ENCODE assay signal across 15 cellular contexts in the genomic region with DNA sequence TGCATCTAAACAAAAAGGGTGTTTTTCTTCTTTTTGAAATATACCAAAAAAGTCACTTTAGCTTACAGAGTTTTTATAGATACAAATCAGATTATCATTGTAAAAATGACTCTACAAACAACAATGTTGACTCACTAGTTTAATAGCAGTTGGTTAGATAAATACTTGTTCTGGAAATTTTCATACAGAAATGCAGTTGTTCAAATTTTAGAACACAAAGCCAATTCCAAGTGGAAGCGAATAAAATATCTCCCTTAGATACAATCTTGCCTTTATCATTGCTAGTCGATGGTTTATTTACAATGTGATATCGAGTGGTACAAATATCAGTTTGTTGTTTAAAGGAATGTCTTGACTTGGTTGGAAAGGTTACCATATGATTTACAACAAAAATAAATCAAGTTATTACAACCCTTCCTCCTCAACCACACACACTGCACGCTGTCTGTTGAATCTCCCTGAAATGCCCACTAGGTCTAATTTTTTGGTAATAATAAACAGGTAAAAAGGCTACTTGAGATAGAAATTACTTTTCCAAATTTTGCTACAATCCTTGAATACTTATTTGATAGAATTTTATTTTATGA.
DNase-seq lines count a peak whose midpoint lies in the region; ATAC-seq and TF ChIP-seq lines count a peak whose summit lies in the region.
"Had no signal": no experiment of that assay in that cellular context is flagged by ENCODE, and none has a peak within 500 bp of the region (broad histone marks: within the 10 kb centered on the region; RNA-seq: fewer than 3 reads in every experiment).

No MANE protein-coding gene starts in this region.

- H3K18ac ChIP-seq in mesenchymal stem cell (ENCODE audit: low read depth in 1 of 2, low read length in 2 of 2) = no peak overlapping the region

- no peak for TF ChIP-seq CTCF in stomach (IDR thresholded peaks at IDR 0.05)

- intact Hi-C loops in left cardiac atrium (cut with DNase I) = no loop called here
- intact Hi-C loops in stomach (cut with DNase I; ENCODE audit: low total_unique reads) = no loop called here

- H2BK5ac ChIP-seq in mesenchymal stem cell (ENCODE audit: low read depth, low read length, poor library complexity, severe bottlenecking) = no peak overlapping the region

- H3K27me3 ChIP-seq in ACC112 (ENCODE audit: insufficient read depth, low read length) (no peaks in the 10 kb centered on the region), adipocyte (replicated peaks; ENCODE audit: control insufficient read depth, insufficient read depth, low read length) (no peaks in the 10 kb centered on the region), mesenchymal stem cell (ENCODE audit: control insufficient read depth in 1 of 2, insufficient read depth in 1 of 2, low read length in 2 of 2) (no peaks in the 10 kb centered on the region), stomach (no peaks in the 10 kb centered on the region)

- H3K27ac ChIP-seq in ACC112 (ENCODE audit: low read depth, low read length) (peak overlapping the region; percentile 5; the same call in 1 of the 2 replicates), mesenchymal stem cell (ENCODE audit: low read length, poor library complexity, severe bottlenecking) (no peak overlapping the region), stomach (no peak overlapping the region)

- TF ChIP-seq POLR2A in stomach (IDR thresholded peaks at IDR 0.05) = no peak

- H3K79me1 ChIP-seq in mesenchymal stem cell (replicated peaks; ENCODE audit: low read length, poor library complexity, severe bottlenecking) = peaks cover 13% of the 10 kb centered on the region

- H4K8ac ChIP-seq in mesenchymal stem cell (ENCODE audit: low read length) = no peak overlapping the region

- WGBS in mesenchymal stem cell = no CpG with 5 or more reads among the region's 4 CpGs
- 45 to 73% (median 51%) methylated on average over 4 of the region's 4 CpGs for WGBS in stomach, 5 donors

- H2AFZ ChIP-seq in ACC112 (ENCODE audit: low read length, unreplicated experiment) (no peak overlapping the region), mesenchymal stem cell (ENCODE audit: low read depth, low read length) (no peak overlapping the region)

- no peak overlapping the region for H2BK15ac ChIP-seq in mesenchymal stem cell (ENCODE audit: low read depth, poor library complexity, severe bottlenecking)

- no peak overlapping the region for H2BK120ac ChIP-seq in mesenchymal stem cell (ENCODE audit: low read depth, low read length)

- peak; percentile 1 for DNase-seq in HCEC 1CT
- peak; percentile 34 for DNase-seq in adipocyte (ENCODE audit: low read depth)
- peak; percentile 24 for DNase-seq in mesenchymal stem cell
- no peak for DNase-seq in DMS114 treated with DMSO at 0.1 percent for 48 hours (lab: John Stamatoyannopoulos, UW; ENCODE audit: unreplicated experiment)
- no peak for DNase-seq in left cardiac atrium
- no peak for DNase-seq in stomach
- DNase-seq: Caco-2; DMS53; GDM1; NCI-H2107; NCI-H345; NCI-H526 treated with DMSO at 0.1 percent for 48 hours; NK-92 treated with Interleukin-12 subunit alpha and Interleukin-12 subunit beta, amount 100 ng/mL, for 24 hours had no signal

- peaks cover 41% of the 10 kb centered on the region for H3K36me3 ChIP-seq in ACC112 (ENCODE audit: insufficient read depth, low read length)
- H3K36me3 ChIP-seq in adipocyte (ENCODE audit: control insufficient read depth, insufficient read depth, low read length, severe bottlenecking) = peaks cover 76% of the 10 kb centered on the region
- H3K36me3 ChIP-seq in mesenchymal stem cell (ENCODE audit: control insufficient read depth in 1 of 2, insufficient read depth in 2 of 2, low read depth in 1 of 2, low read length in 2 of 2) = peaks cover 24 to 81% of the 10 kb centered on the region in 2 experiments
- H3K36me3 ChIP-seq in stomach = peaks cover 35 to 93% (median 90%) of the 10 kb centered on the region in 4 donors

- no peak for ATAC-seq in HG02763 (IDR thresholded peaks at IDR 0.05; ENCODE audit: unreplicated experiment)
- no peak for ATAC-seq in left cardiac atrium

- H3K23ac ChIP-seq in mesenchymal stem cell (ENCODE audit: low read length in 2 of 2) = no peak overlapping the region

- no peak overlapping the region for H4K91ac ChIP-seq in mesenchymal stem cell (ENCODE audit: low read length)

- no peaks in the 10 kb centered on the region for H3K9me3 ChIP-seq in adipocyte (ENCODE audit: control insufficient read depth, low read length)
- no peaks in the 10 kb centered on the region for H3K9me3 ChIP-seq in mesenchymal stem cell (ENCODE audit: control insufficient read depth, low read length)
- H3K9me3 ChIP-seq in stomach = no peaks in the 10 kb centered on the region
- H3K9me3 ChIP-seq: Caco-2 had no signal

- H3K14ac ChIP-seq in mesenchymal stem cell (ENCODE audit: low read length in 2 of 2) = no peak overlapping the region

- H3K9ac ChIP-seq in adipocyte (ENCODE audit: low read length) (no peak overlapping the region), mesenchymal stem cell (ENCODE audit: low read length) (no peak overlapping the region)

- H3K4me1 ChIP-seq in ACC112 (ENCODE audit: control insufficient read depth, insufficient read depth, low read length, unreplicated experiment) = peaks cover 18% of the 10 kb centered on the region
- peaks cover 20% of the 10 kb centered on the region for H3K4me1 ChIP-seq in adipocyte (ENCODE audit: control insufficient read depth, insufficient read depth, low read length)
- H3K4me1 ChIP-seq in mesenchymal stem cell (ENCODE audit: control insufficient read depth, insufficient read depth, low read depth, low read length) = peaks cover 3% of the 10 kb centered on the region
- H3K4me1 ChIP-seq in stomach = no peaks in the 10 kb centered on the region

- H3K79me2 ChIP-seq in ACC112 (ENCODE audit: control insufficient read depth, insufficient read depth, low read length, unreplicated experiment) = no peaks in the 10 kb centered on the region

- no peak overlapping the region for H2AK5ac ChIP-seq in mesenchymal stem cell (ENCODE audit: low read length, severe bottlenecking)

- H3K4me3 ChIP-seq in ACC112 (ENCODE audit: low read depth, low read length) (no peak overlapping the region), adipocyte (ENCODE audit: low read length) (no peak overlapping the region), mesenchymal stem cell (ENCODE audit: insufficient read depth in 1 of 2, low read depth in 1 of 2, low read length in 2 of 2) (no peak overlapping the region), stomach (no peak overlapping the region)

- no peak overlapping the region for H3K4ac ChIP-seq in mesenchymal stem cell (ENCODE audit: low read depth in 1 of 2, low read length in 2 of 2)

- no peak overlapping the region for H3K4me2 ChIP-seq in mesenchymal stem cell (ENCODE audit: low read length, poor library complexity, severe bottlenecking)

- TF ChIP-seq EP300 in stomach (IDR thresholded peaks at IDR 0.05) = no peak

- no peak overlapping the region for H2BK12ac ChIP-seq in mesenchymal stem cell (ENCODE audit: low read length in 2 of 2)

Comparison
In these comparisons a context has a peak if more than half of its experiments do, and no peak if none do; other contexts are left out.
1. DNase-seq: peak in HCEC 1CT (single experiment), adipocyte (single experiment) and mesenchymal stem cell (single experiment); none in DMS114 treated with DMSO at 0.1 percent for 48 hours (single experiment), left cardiac atrium (single experiment) and stomach (single experiment).